Comparison of ENCODE assay signal across 8 cellular contexts in genomic region chr4:67871867-67872266, GRCh38. TPM values are rescaled to one million over a fixed set of nuclear protein-coding genes. Genes with fewer than 3 reads are reported as not detected.
A peak's percentile ranks its signal among the peaks of the same experiment; 100 is the strongest.
DNase-seq lines count a peak whose midpoint lies in the region; ATAC-seq and TF ChIP-seq lines count a peak whose summit lies in the region.

No MANE protein-coding gene starts in this region.

- BruUV-seq in Calu3 (replicated peaks; lab: Mats Ljungman, UMichigan), result no TSS peak

- H3F3A ChIP-seq in DOHH2 (ENCODE audit: control insufficient read depth, insufficient read depth), result no peaks in the 10 kb centered on the region

- no peaks in the 10 kb centered on the region for H3K4me1 Mint-ChIP-seq in Calu3 (ENCODE audit: low read depth, unreplicated experiment)

- peaks cover 3% of the 10 kb centered on the region; the same call in 1 of the 2 replicates for H3K27me3 ChIP-seq in DOHH2 (ENCODE audit: control insufficient read depth, low read length)

- H3K4me2 ChIP-seq in DOHH2 (ENCODE audit: low read length), result no peak overlapping the region

- H3K4me1 ChIP-seq in DOHH2 (ENCODE audit: control insufficient read depth, low read length), result no peaks in the 10 kb centered on the region

- H3K36me3 ChIP-seq in DOHH2 (ENCODE audit: control insufficient read depth, low read length), result no peaks in the 10 kb centered on the region

- H3K79me2 ChIP-seq in DOHH2 (ENCODE audit: control insufficient read depth, low read length), result no peaks in the 10 kb centered on the region

- H3K4me3 Mint-ChIP-seq in Calu3 (ENCODE audit: low read depth, unreplicated experiment), result no peak overlapping the region

- no peak overlapping the region for H3K27ac ChIP-seq in DOHH2 (ENCODE audit: low read depth, low read length)

- peak; percentile 94 for ATAC-seq in HG03558 (IDR thresholded peaks at IDR 0.05; ENCODE audit: extremely low read depth, unreplicated experiment)

- intact Hi-C loops in Calu3 (cut with micrococcal nuclease; ENCODE audit: unreplicated experiment), result loop anchor here (1.0 to 10.0 kb wide), 3 partner anchors 39 to 303 kb away; no protein-coding TSS in a partner anchor

- CTCF ChIA-PET in Calu3 (lab: Charles Lee), result no interaction called here

- no peaks in the 10 kb centered on the region for H3K9me3 ChIP-seq in DOHH2 (ENCODE audit: control insufficient read depth, insufficient read depth, low read length)

- no peaks in the 10 kb centered on the region for H3K9me2 ChIP-seq in DOHH2 (replicated peaks; ENCODE audit: control insufficient read depth, low read length)

- TF ChIP-seq CTCF in DOHH2 (IDR thresholded peaks at IDR 0.05; ENCODE audit: low read depth, low read length, poor library complexity, severe bottlenecking) (peak; percentile 46), GM20000 (IDR thresholded peaks at IDR 0.05; ENCODE audit: extremely low read depth, missing control alignments) (peak; percentile 25), foreskin fibroblast (IDR thresholded peaks at IDR 0.05; ENCODE audit: low read depth, low read length) (peak; percentile 54), Calu3 (IDR thresholded peaks at IDR 0.05; ENCODE audit: unreplicated experiment) (no peak)

- no peaks in the 10 kb centered on the region for H4K20me1 ChIP-seq in DOHH2 (ENCODE audit: control insufficient read depth, insufficient read depth, low read depth, low read length)

- H3K27ac Mint-ChIP-seq in Calu3 (ENCODE audit: unreplicated experiment), result no peak overlapping the region

- no peaks in the 10 kb centered on the region for H3K36me3 Mint-ChIP-seq in Calu3 (ENCODE audit: insufficient read depth, unreplicated experiment)

- no peaks in the 10 kb centered on the region for H3K9me3 Mint-ChIP-seq in Calu3 (ENCODE audit: low read depth, unreplicated experiment)

- H3K4me3 ChIP-seq in DOHH2 (ENCODE audit: low read length) (no peak overlapping the region), foreskin fibroblast (ENCODE audit: low read depth in 1 of 2, low read length in 2 of 2) (no peak overlapping the region)

- peak; percentile 32 for DNase-seq in GM20000 (ENCODE audit: low spot score)
- peak; percentile 50 for DNase-seq in RPMI7951 (ENCODE audit: low read depth)
- peak; percentile 19 to 69 for DNase-seq in foreskin fibroblast
- no peak for DNase-seq in effector CD8-positive, alpha-beta T cell (lab: John Stamatoyannopoulos, UW)
- DNase-seq in Calu3, result no peak
- no peak for DNase-seq in DMS79 treated with DMSO at 0.1 percent for 48 hours (lab: John Stamatoyannopoulos, UW)

- no peaks in the 10 kb centered on the region for H3K27me3 Mint-ChIP-seq in Calu3 (ENCODE audit: unreplicated experiment)

RNA-seq across cellular contexts. Expression of gene TMPRSS11D, which starts 11.9 kb away (rescaled TPM):
- not detected in 2 replicates for total RNA-seq in RPMI7951 (2014; rRNA removed; shearing (Covaris generic))
- not detected in 2 replicates for total RNA-seq in Calu3 (2022)

Comparison
In these comparisons a context has a peak if more than half of its experiments do, and no peak if none do; other contexts are left out.
1. DNase-seq: peak in GM20000 (single experiment), RPMI7951 (single experiment) and foreskin fibroblast (2 of 2); none in effector CD8-positive, alpha-beta T cell (single experiment), Calu3 (single experiment) and DMS79 treated with DMSO at 0.1 percent for 48 hours (single experiment).